ENCODE assay signal across 16 cellular contexts in the genomic region with DNA sequence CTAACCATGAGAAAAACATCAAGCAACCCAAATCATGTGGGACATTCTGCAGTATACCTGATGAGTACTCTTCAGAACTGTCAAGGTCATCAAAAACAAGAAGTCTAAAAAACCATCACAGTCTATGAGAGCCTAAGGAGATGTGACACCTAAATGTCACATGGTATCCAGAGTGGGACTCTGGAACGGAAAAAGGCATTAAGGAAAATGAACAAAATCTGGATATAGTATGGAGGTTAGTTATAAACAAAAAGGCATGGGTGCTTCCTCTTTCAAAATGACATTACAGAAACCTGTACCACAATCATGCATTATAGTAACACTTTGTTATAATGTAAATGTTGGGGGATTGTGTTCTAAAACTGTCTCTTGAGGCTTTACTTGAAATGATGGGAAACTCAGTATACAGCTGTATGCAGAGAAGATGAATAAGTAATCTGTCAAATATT. TPM values are rescaled to one million over a fixed set of nuclear protein-coding genes. Genes with fewer than 3 reads are reported as not detected.
DNase-seq lines count a peak whose midpoint lies in the region; ATAC-seq and TF ChIP-seq lines count a peak whose summit lies in the region.
"Had no signal": no experiment of that assay in that cellular context is flagged by ENCODE, and none has a peak within 500 bp of the region (broad histone marks: within the 10 kb centered on the region; RNA-seq: fewer than 3 reads in every experiment).

No MANE protein-coding gene starts in this region.

- no peak overlapping the region for H3K4me2 ChIP-seq in osteoblast (ENCODE audit: insufficient read depth, low read length)
- H3K4me2 ChIP-seq: BLaER1 had no signal

- peak; percentile 78 for ATAC-seq in GM18520 (IDR thresholded peaks at IDR 0.05; ENCODE audit: unreplicated experiment)
- peak; percentile 64 for ATAC-seq in GM19467 (IDR thresholded peaks at IDR 0.05; ENCODE audit: unreplicated experiment)
- ATAC-seq in HG02870 (IDR thresholded peaks at IDR 0.05; ENCODE audit: unreplicated experiment), result peak; percentile 75
- peak; percentile 77 for ATAC-seq in HG03565 (IDR thresholded peaks at IDR 0.05; ENCODE audit: unreplicated experiment)

- H3K4me3 ChIP-seq in H7 (ENCODE audit: insufficient read depth, low read depth, low read length) (no peak overlapping the region), osteoblast (ENCODE audit: insufficient read depth, low read length) (no peak overlapping the region)
- H3K4me3 ChIP-seq: BLaER1, right atrium auricular region, stomach had no signal

- TF ChIP-seq CTCF in osteoblast (IDR thresholded peaks at IDR 0.05; ENCODE audit: extremely low read depth, low read depth, low read length), result no peak

- H2AFZ ChIP-seq in osteoblast (ENCODE audit: low read length), result no peak overlapping the region

- DNase-seq in SW 1271 (lab: John Stamatoyannopoulos, UW) (no peak), H7 (no peak), dedifferentiated amniotic fluid mesenchymal stem cell (ENCODE audit: extremely low spot score) (no peak), osteoblast (ENCODE audit: insufficient read length, low spot score, missing footprints) (no peak)
- DNase-seq: activated naive CD8-positive, alpha-beta T cell treated with anti-CD3 and anti-CD28 coated beads, Interleukin-2, amount 10 ng/mL, durations not matched to agents 7 days and 5 days; naive B cell; NCI-H1092; NCI-H446 treated with DMSO at 0.1 percent for 48 hours; stomach had no signal

- no peak overlapping the region for H3K27ac ChIP-seq in osteoblast (ENCODE audit: low read depth, low read length)
- H3K27ac ChIP-seq: BLaER1, right atrium auricular region, stomach had no signal

- no peaks in the 10 kb centered on the region for H3K9me3 ChIP-seq in osteoblast (ENCODE audit: low read depth, low read length)
- H3K9me3 ChIP-seq: BLaER1, right atrium auricular region, stomach had no signal

- H4K20me1 ChIP-seq in osteoblast (ENCODE audit: insufficient read depth, low read length), result no peaks in the 10 kb centered on the region
- H4K20me1 ChIP-seq: BLaER1 had no signal

- H3K79me2 ChIP-seq in osteoblast (ENCODE audit: insufficient read depth, low read length), result no peaks in the 10 kb centered on the region

- no peaks in the 10 kb centered on the region for H3K36me3 ChIP-seq in H7 (replicated peaks; ENCODE audit: control insufficient read depth, insufficient read depth, low read length)
- H3K36me3 ChIP-seq in osteoblast (ENCODE audit: insufficient read depth, low read length), result no peaks in the 10 kb centered on the region
- H3K36me3 ChIP-seq: BLaER1, stomach had no signal

- H3K4me1 ChIP-seq in osteoblast (ENCODE audit: insufficient read depth, low read length), result no peaks in the 10 kb centered on the region
- H3K4me1 ChIP-seq: BLaER1 had no signal

- no peaks in the 10 kb centered on the region for H3K27me3 ChIP-seq in H7 (ENCODE audit: control insufficient read depth, insufficient read depth, low read length)
- H3K27me3 ChIP-seq in osteoblast (ENCODE audit: insufficient read depth, low read length), result peaks cover 7% of the 10 kb centered on the region
- H3K27me3 ChIP-seq: BLaER1, right atrium auricular region, stomach had no signal

RNA-seq across cellular contexts. Expression of gene PRKACG, which starts 47.4 kb away (rescaled TPM):
- total RNA-seq in H7 (2014; rRNA removed; shearing (Covaris generic)), result not detected in 2 replicates
- total RNA-seq in osteoblast, result not detected in 2 replicates
- total RNA-seq: activated naive CD8-positive, alpha-beta T cell treated with anti-CD3 and anti-CD28 coated beads, Interleukin-2, amount 10 ng/mL, durations not matched to agents 7 days and 5 days; endothelial cell of umbilical vein; right atrium auricular region; stomach had no signal
